ENCODE assay signal across 8 cellular contexts in genomic region chr6:37353761-37354525, GRCh38.
A peak's percentile ranks its signal among the peaks of the same experiment; 100 is the strongest.
DNase-seq lines count a peak whose midpoint lies in the region; TF ChIP-seq lines count a peak whose summit lies in the region.

RNF8 (plus strand) TSS chr6:37353983; CDS start chr6:37354165, 182 bp downstream.

- H3K36me3 Mint-ChIP-seq in nephron progenitor cell (ENCODE audit: low read depth): no peaks in the 10 kb centered on the region
- no peaks in the 10 kb centered on the region for H3K36me3 Mint-ChIP-seq in stimulated activated naive CD8-positive, alpha-beta T cell treated with anti-CD3 and anti-CD28 coated beads, Interleukin-15, Interleukin-2, amounts not matched to agents 100 ng/mL and 50 ng/mL, for 24 hours (ENCODE audit: low read depth)

- peaks cover 5% of the 10 kb centered on the region for H3K9me3 Mint-ChIP-seq in nephron progenitor cell
- H3K9me3 Mint-ChIP-seq in stimulated activated naive CD8-positive, alpha-beta T cell treated with anti-CD3 and anti-CD28 coated beads, Interleukin-15, Interleukin-2, amounts not matched to agents 100 ng/mL and 50 ng/mL, for 24 hours: no peaks in the 10 kb centered on the region

- peak within 1 kb of the TSS; percentile 20 for H3K27ac Mint-ChIP-seq in nephron progenitor cell
- peak within 1 kb of the TSS; percentile 86 for H3K27ac Mint-ChIP-seq in stimulated activated naive CD8-positive, alpha-beta T cell treated with anti-CD3 and anti-CD28 coated beads, Interleukin-15, Interleukin-2, amounts not matched to agents 100 ng/mL and 50 ng/mL, for 24 hours

- peak within 1 kb of the TSS; percentile 95 for H3K4me3 Mint-ChIP-seq in nephron progenitor cell
- H3K4me3 Mint-ChIP-seq in stimulated activated naive CD8-positive, alpha-beta T cell treated with anti-CD3 and anti-CD28 coated beads, Interleukin-15, Interleukin-2, amounts not matched to agents 100 ng/mL and 50 ng/mL, for 24 hours: peak within 1 kb of the TSS; percentile 86

- H3K4me1 Mint-ChIP-seq in nephron progenitor cell: peaks cover 38% of the 10 kb centered on the region
- peaks cover 26% of the 10 kb centered on the region for H3K4me1 Mint-ChIP-seq in stimulated activated naive CD8-positive, alpha-beta T cell treated with anti-CD3 and anti-CD28 coated beads, Interleukin-15, Interleukin-2, amounts not matched to agents 100 ng/mL and 50 ng/mL, for 24 hours (ENCODE audit: low read depth)

- peaks cover 32% of the 10 kb centered on the region for H3K27me3 Mint-ChIP-seq in nephron progenitor cell (ENCODE audit: low read depth, poor library complexity)
- H3K27me3 Mint-ChIP-seq in stimulated activated naive CD8-positive, alpha-beta T cell treated with anti-CD3 and anti-CD28 coated beads, Interleukin-15, Interleukin-2, amounts not matched to agents 100 ng/mL and 50 ng/mL, for 24 hours: no peaks in the 10 kb centered on the region

- TF ChIP-seq CTCF in nephron progenitor cell (IDR thresholded peaks at IDR 0.05): no peak

- DNase-seq in EL (peak; percentile 85), GOT3 (lab: John Stamatoyannopoulos, UW) (peak; percentile 60), LoVo (ENCODE audit: low spot score) (peak; percentile 89), SHP77 treated with DMSO at 0.1 percent for 48 hours (lab: John Stamatoyannopoulos, UW) (peak; percentile 18), fibroblast of the conjunctiva (ENCODE audit: low read depth) (peak; percentile 70), nephron progenitor cell (peak; percentile 94)
- DNase-seq in activated effector memory CD4-positive, alpha-beta T cell treated with anti-CD3 and anti-CD28 coated beads, Interleukin-2, amount 50 U/mL, for 16 hours: peak; percentile 95

Comparison
In these comparisons a context has a peak if more than half of its experiments do, and no peak if none do; other contexts are left out.
1. Peak in every context shown above with its lines: DNase-seq.
2. DNase-seq: peak in every context shown above with its lines; median percentile 95 in activated effector memory CD4-positive, alpha-beta T cell treated with anti-CD3 and anti-CD28 coated beads, Interleukin-2, amount 50 U/mL, for 16 hours; 94 in nephron progenitor cell; 89 in LoVo; 85 in EL; 70 in fibroblast of the conjunctiva; 60 in GOT3; 18 in SHP77 treated with DMSO at 0.1 percent for 48 hours.